1 cellular context compared by ENCODE assay signal in the genomic region with DNA sequence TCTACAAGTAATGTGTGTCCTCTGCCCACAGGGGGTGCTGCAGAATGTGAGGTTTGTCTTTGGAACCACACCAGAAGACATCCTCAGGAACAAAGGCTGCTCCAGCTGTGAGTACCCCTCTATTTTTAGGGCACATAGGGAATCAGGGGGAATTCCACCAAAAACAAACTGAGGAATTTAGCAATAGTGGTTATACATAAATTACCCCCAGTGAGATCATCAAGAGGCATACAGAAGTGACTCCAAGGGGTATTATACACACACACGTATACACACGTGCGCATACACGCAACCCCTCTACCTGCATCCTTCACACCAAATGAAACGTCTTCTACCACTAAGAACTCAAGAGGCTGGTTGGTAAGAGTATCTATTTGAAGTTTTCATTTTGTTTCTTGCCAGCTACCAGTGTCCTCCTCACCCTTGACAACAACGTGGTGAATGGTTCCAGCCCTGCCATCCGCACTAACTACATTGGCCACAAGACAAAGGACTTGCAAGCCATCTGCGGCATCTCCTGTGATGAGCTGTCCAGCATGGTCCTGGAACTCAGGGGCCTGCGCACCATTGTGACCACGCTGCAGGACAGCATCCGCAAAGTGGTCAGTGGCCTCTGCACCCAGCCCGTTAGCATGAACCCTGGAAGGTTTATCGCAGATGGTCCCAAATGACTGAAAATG.
TF ChIP-seq lines count a peak whose summit lies in the region.

No MANE protein-coding gene starts in this region.

TF ChIP-seq in WTC11, 78 proteins besides CTCF, POLR2A, EP300 and RAD21 (continued from another document):
- TF ChIP-seq, protein P1, sequence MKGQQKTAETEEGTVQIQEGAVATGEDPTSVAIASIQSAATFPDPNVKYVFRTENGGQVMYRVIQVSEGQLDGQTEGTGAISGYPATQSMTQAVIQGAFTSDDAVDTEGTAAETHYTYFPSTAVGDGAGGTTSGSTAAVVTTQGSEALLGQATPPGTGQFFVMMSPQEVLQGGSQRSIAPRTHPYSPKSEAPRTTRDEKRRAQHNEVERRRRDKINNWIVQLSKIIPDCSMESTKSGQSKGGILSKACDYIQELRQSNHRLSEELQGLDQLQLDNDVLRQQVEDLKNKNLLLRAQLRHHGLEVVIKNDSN (CRISPR knock-in tag; IDR thresholded peaks at IDR 0.05) = no peak
- TF ChIP-seq JUN (CRISPR knock-in tag; IDR thresholded peaks at IDR 0.05) (no peak), IRF2 (CRISPR knock-in tag; IDR thresholded peaks at IDR 0.05; ENCODE audit: borderline replicate concordance, low read depth) (no peak), KAT7 (CRISPR knock-in tag; IDR thresholded peaks at IDR 0.05; ENCODE audit: borderline replicate concordance) (no peak), EMX1 (CRISPR knock-in tag; IDR thresholded peaks at IDR 0.05) (no peak), ELF4 (CRISPR knock-in tag; IDR thresholded peaks at IDR 0.05; ENCODE audit: low read depth) (no peak), ZNF263 (CRISPR knock-in tag; IDR thresholded peaks at IDR 0.05; ENCODE audit: low read depth) (no peak)
- TF ChIP-seq, protein P2, sequence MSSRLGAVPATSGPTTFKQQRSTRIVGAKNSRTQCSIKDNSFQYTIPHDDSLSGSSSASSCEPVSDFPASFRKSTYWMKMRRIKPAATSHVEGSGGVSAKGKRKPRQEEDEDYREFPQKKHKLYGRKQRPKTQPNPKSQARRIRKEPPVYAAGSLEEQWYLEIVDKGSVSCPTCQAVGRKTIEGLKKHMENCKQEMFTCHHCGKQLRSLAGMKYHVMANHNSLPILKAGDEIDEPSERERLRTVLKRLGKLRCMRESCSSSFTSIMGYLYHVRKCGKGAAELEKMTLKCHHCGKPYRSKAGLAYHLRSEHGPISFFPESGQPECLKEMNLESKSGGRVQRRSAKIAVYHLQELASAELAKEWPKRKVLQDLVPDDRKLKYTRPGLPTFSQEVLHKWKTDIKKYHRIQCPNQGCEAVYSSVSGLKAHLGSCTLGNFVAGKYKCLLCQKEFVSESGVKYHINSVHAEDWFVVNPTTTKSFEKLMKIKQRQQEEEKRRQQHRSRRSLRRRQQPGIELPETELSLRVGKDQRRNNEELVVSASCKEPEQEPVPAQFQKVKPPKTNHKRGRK (CRISPR knock-in tag; IDR thresholded peaks at IDR 0.05; ENCODE audit: borderline replicate concordance) = no peak
- TF ChIP-seq, protein P3, sequence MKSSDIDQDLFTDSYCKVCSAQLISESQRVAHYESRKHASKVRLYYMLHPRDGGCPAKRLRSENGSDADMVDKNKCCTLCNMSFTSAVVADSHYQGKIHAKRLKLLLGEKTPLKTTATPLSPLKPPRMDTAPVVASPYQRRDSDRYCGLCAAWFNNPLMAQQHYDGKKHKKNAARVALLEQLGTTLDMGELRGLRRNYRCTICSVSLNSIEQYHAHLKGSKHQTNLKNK (CRISPR knock-in tag; IDR thresholded peaks at IDR 0.05) = no peak
- TF ChIP-seq, protein P4, sequence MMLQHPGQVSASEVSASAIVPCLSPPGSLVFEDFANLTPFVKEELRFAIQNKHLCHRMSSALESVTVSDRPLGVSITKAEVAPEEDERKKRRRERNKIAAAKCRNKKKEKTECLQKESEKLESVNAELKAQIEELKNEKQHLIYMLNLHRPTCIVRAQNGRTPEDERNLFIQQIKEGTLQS (CRISPR knock-in tag; conservative IDR thresholded peaks at IDR 0.05) = no peak
